In genomic region chr6:30260036-30260504, GRCh38 we compare ENCODE assay signal across 8 cellular contexts. TPM values are rescaled to one million over a fixed set of nuclear protein-coding genes. Genes with fewer than 3 reads are reported as not detected.
DNase-seq lines count a peak whose midpoint lies in the region; ATAC-seq, FAIRE-seq and TF ChIP-seq lines count a peak whose summit lies in the region.

No MANE protein-coding gene starts in this region.

- no TSS peak for BruUV-seq in Caco-2 (replicated peaks; lab: Mats Ljungman, UMichigan)

- peaks cover 4% of the 10 kb centered on the region for H3K4me1 Mint-ChIP-seq in Caco-2 (ENCODE audit: low read depth, unreplicated experiment)
- peaks cover 18% of the 10 kb centered on the region for H3K4me1 Mint-ChIP-seq in activated CD8-positive, alpha-beta memory T cell treated with anti-CD3 and anti-CD28 coated beads, Interleukin-2, amount 10 ng/mL, durations not matched to agents 7 days and 5 days

- in situ Hi-C loops in G401 (cut with HindIII; ENCODE audit: low sequenced_read_pairs) = no loop called here

- peaks cover 15% of the 10 kb centered on the region for H3K4me1 ChIP-seq in Caco-2
- H3K4me1 ChIP-seq in pancreas = no peaks in the 10 kb centered on the region

- H3K4me3 ChIP-seq in Caco-2 (ENCODE audit: low read depth, low read length) = peak overlapping the region; percentile 70
- H3K4me3 ChIP-seq in foreskin fibroblast (ENCODE audit: low read depth in 1 of 2, low read length in 2 of 2) = peak overlapping the region; percentile 74 to 84
- peak overlapping the region; percentile 56 to 98 (median 80) for H3K4me3 ChIP-seq in pancreas

- peaks cover 10% of the 10 kb centered on the region for H3K36me3 Mint-ChIP-seq in Caco-2 (ENCODE audit: insufficient read depth, unreplicated experiment)
- H3K36me3 Mint-ChIP-seq in activated CD8-positive, alpha-beta memory T cell treated with anti-CD3 and anti-CD28 coated beads, Interleukin-2, amount 10 ng/mL, durations not matched to agents 7 days and 5 days = no peaks in the 10 kb centered on the region

- peak; percentile 16 for ATAC-seq in HG03095 (IDR thresholded peaks at IDR 0.05; ENCODE audit: unreplicated experiment)
- ATAC-seq in activated CD8-positive, alpha-beta memory T cell treated with anti-CD3 and anti-CD28 coated beads, Interleukin-2, amount 10 ng/mL, durations not matched to agents 7 days and 5 days = peak; percentile 14
- peak; percentile 11 to 27 (median 16) for ATAC-seq in pancreas

- no peaks in the 10 kb centered on the region for H3K9me3 ChIP-seq in Caco-2
- H3K9me3 ChIP-seq in pancreas = no peaks in the 10 kb centered on the region

- intact Hi-C loops in Caco-2 (cut with micrococcal nuclease; ENCODE audit: unreplicated experiment) = no loop called here
- intact Hi-C loops in pancreas (cut with DNase I) = no loop called here

- CTCF ChIA-PET in Caco-2 (lab: Charles Lee) = no interaction called here
- CTCF ChIA-PET in activated CD8-positive, alpha-beta memory T cell treated with anti-CD3 and anti-CD28 coated beads, Interleukin-2, amount 10 ng/mL, durations not matched to agents 7 days and 5 days (lab: Charles Lee) = no interaction called here
- CTCF ChIA-PET in GM10248 (lab: Yijun Ruan, JAX) = interaction anchor here (1.4 kb wide), 1 partner anchor 40 kb away, joined by 11 read pairs; no protein-coding TSS in a partner anchor

- FAIRE-seq in pancreas (lab: Jason Lieb, UNC) = no peak

- H3K27me3 ChIP-seq in Caco-2 (replicated peaks; ENCODE audit: control insufficient read depth, insufficient read depth, low read length) (no peaks in the 10 kb centered on the region), pancreas (no peaks in the 10 kb centered on the region)

- no peak overlapping the region for H3K27ac ChIP-seq in pancreas

- H3K36me3 ChIP-seq in Caco-2 (ENCODE audit: control insufficient read depth, insufficient read depth, low read length) (no peaks in the 10 kb centered on the region), pancreas (no peaks in the 10 kb centered on the region)

- POLR2A ChIA-PET in Caco-2 (lab: Charles Lee) = interaction anchor here (1.3 to 1.4 kb wide), 2 partner anchors 66 to 158 kb away, joined by 3 to 6 read pairs; partner anchors contain the start of gene TRIM39
- POLR2A ChIA-PET in GM10248 (lab: Yijun Ruan, JAX) = no interaction called here

- TF ChIP-seq CTCF in Caco-2 (IDR thresholded peaks at IDR 0.05; ENCODE audit: insufficient read depth in 1 of 2, low read depth in 1 of 2, low read length in 1 of 2, severe bottlenecking in 1 of 2, unreplicated experiment in 1 of 2) (no peak), foreskin fibroblast (IDR thresholded peaks at IDR 0.05; ENCODE audit: low read depth, low read length) (no peak), pancreas (IDR thresholded peaks at IDR 0.05) (no peak), GM10248 (IDR thresholded peaks at IDR 0.05; ENCODE audit: control extremely low read depth, extremely low read depth, low read depth, missing control alignments) (no peak)

- H3K27ac Mint-ChIP-seq in Caco-2 (ENCODE audit: unreplicated experiment) = no peak overlapping the region
- no peak overlapping the region for H3K27ac Mint-ChIP-seq in activated CD8-positive, alpha-beta memory T cell treated with anti-CD3 and anti-CD28 coated beads, Interleukin-2, amount 10 ng/mL, durations not matched to agents 7 days and 5 days

- DNase-seq in Caco-2 (no peak), foreskin fibroblast (peak in 1 of 2 donors; percentile 28), pancreas (peak in 3 of 6 donors; percentile 5 to 60 (median 13)), G401 (ENCODE audit: low spot score) (no peak), SIG-M5 treated with dmso at 0.1 percent for 504 hours (lab: John Stamatoyannopoulos, UW; ENCODE audit: unreplicated experiment) (no peak), GM10248 (ENCODE audit: extremely low spot score) (no peak)
- no peak for DNase-seq in activated CD8-positive, alpha-beta memory T cell treated with anti-CD3 and anti-CD28 coated beads, Interleukin-2, amount 10 ng/mL, durations not matched to agents 7 days and 5 days

- peaks cover 8% of the 10 kb centered on the region for H3K27me3 Mint-ChIP-seq in Caco-2 (ENCODE audit: insufficient read depth, unreplicated experiment)
- H3K27me3 Mint-ChIP-seq in activated CD8-positive, alpha-beta memory T cell treated with anti-CD3 and anti-CD28 coated beads, Interleukin-2, amount 10 ng/mL, durations not matched to agents 7 days and 5 days = peaks cover 34% of the 10 kb centered on the region

- WGBS in pancreas, 2 donors = 14% methylated on average over 40 of the region's 40 CpGs

- H3K9me3 Mint-ChIP-seq in Caco-2 (ENCODE audit: unreplicated experiment) = no peaks in the 10 kb centered on the region
- no peaks in the 10 kb centered on the region for H3K9me3 Mint-ChIP-seq in activated CD8-positive, alpha-beta memory T cell treated with anti-CD3 and anti-CD28 coated beads, Interleukin-2, amount 10 ng/mL, durations not matched to agents 7 days and 5 days (ENCODE audit: low read depth)

- H3K4me3 Mint-ChIP-seq in Caco-2 (ENCODE audit: unreplicated experiment) = peak overlapping the region; percentile 78
- H3K4me3 Mint-ChIP-seq in activated CD8-positive, alpha-beta memory T cell treated with anti-CD3 and anti-CD28 coated beads, Interleukin-2, amount 10 ng/mL, durations not matched to agents 7 days and 5 days = peak overlapping the region; percentile 85

RNA-seq across cellular contexts. Expression of gene TRIM26, which starts 46.9 kb away (rescaled TPM):
- total RNA-seq in Caco-2 (2022) (48.1 and 49.0 TPM in 2 replicates), pancreas (10 to 100 TPM; 12.1 to 25.3 (median 18.7) TPM)
- 100 to 1,000 TPM; 112 to 115 TPM for total RNA-seq in activated CD8-positive, alpha-beta memory T cell treated with anti-CD3 and anti-CD28 coated beads, Interleukin-2, amount 10 ng/mL, durations not matched to agents 7 days and 5 days
- polyA plus RNA-seq in pancreas = 10 to 100 TPM; 24.6 to 25.8 TPM
- total RNA-seq in G401 (2014; rRNA removed; shearing (Covaris generic)) = 41.7 and 61.2 TPM in 2 replicates
